8 cellular contexts compared by ENCODE assay signal in the genomic region with DNA sequence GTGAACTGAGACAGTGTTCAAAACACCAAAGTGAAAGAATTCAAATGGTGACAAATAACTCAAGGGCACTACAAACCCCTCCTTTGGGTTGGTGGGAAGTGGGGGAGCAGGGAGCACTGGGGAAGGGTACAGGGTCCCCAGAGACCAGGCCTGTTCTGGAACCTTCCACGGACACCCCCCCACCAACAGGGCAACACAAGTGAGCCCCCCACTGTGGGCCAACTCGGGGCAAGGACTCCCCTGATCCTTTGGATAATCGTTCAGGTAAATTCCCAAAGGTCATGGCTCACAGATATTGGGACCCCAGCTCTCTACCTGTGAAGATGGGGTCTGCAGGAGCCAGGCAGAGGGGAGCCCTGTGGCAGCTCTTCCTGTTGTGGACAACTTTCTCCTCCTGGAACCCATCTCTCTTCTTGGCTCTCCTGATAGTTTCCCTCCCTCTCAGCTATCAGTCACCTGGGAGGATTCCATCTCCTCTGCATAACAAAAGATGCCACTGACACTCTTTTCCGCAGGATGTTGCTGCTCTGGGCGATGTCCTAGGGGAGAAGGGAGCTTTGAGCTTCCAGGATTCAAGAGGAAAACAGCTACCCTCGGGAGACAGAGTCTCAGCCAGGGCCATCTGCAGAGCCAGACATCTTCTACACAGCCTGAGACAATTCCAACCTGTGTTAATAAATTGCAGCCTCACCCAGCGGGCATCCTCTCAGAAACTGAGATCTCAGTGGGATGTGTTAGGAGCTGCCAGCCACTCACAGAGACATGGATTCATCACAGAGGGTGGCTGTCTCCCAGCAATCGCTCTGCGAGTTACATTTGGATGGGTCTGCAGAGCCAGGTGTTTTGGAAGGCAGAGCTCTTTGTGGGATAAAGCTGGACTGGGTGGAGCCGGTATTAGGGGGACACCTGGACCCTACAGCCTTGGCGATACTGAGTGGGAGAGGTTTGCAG. TPM values are rescaled to one million over a fixed set of nuclear protein-coding genes. Genes with fewer than 3 reads are reported as not detected.
DNase-seq lines count a peak whose midpoint lies in the region; ATAC-seq and TF ChIP-seq lines count a peak whose summit lies in the region.

No MANE protein-coding gene starts in this region.

- H3K9ac ChIP-seq in smooth muscle cell (ENCODE audit: low read depth), result no peak overlapping the region

- H3K4me1 ChIP-seq in gastrocnemius medialis (peaks cover 36 to 53% of the 10 kb centered on the region in 2 donors), smooth muscle cell (ENCODE audit: low read depth) (peaks cover 4% of the 10 kb centered on the region)

- DNase-seq in NCI-H2227 (lab: John Stamatoyannopoulos, UW; ENCODE audit: unreplicated experiment) (peak; percentile 7), NCI-H2227 treated with DMSO at 0.1 percent for 48 hours (lab: John Stamatoyannopoulos, UW) (no peak), NCI-H2081 (lab: John Stamatoyannopoulos, UW) (peak; percentile 68 to 94), gastrocnemius medialis (no peak), smooth muscle cell (lab: John Stamatoyannopoulos, UW; ENCODE audit: unreplicated experiment) (no peak)
- DNase-seq in effector memory CD8-positive, alpha-beta T cell, result no peak

- peaks cover 76 to 87% of the 10 kb centered on the region in 2 donors for H3K4me1 Mint-ChIP-seq in effector memory CD8-positive, alpha-beta T cell (ENCODE audit: low read depth in 2 of 2)

- H3F3A ChIP-seq in smooth muscle cell (ENCODE audit: low read depth), result peaks cover 13% of the 10 kb centered on the region

- peak overlapping the region; percentile 98 for H3K27ac Mint-ChIP-seq in effector memory CD8-positive, alpha-beta T cell

- H3K27me3 ChIP-seq in gastrocnemius medialis, result no peaks in the 10 kb centered on the region
- H3K27me3 ChIP-seq in smooth muscle cell (ENCODE audit: low read depth), result no peaks in the 10 kb centered on the region

- no peak overlapping the region for H2AFZ ChIP-seq in smooth muscle cell (ENCODE audit: low read depth)

- H3K27me3 Mint-ChIP-seq in effector memory CD8-positive, alpha-beta T cell, result no peaks in the 10 kb centered on the region

- H3K4me3 ChIP-seq in gastrocnemius medialis (no peak overlapping the region), smooth muscle cell (no peak overlapping the region)

- in situ Hi-C loops in gastrocnemius medialis (cut with MboI; ENCODE audit: low sequenced_read_pairs in 4 of 4), result no loop called here

- H3K9me3 ChIP-seq in gastrocnemius medialis (no peaks in the 10 kb centered on the region), smooth muscle cell (replicated peaks; ENCODE audit: low read depth) (no peaks in the 10 kb centered on the region)

- peak overlapping the region; percentile 41 to 82 for H3K4me3 Mint-ChIP-seq in effector memory CD8-positive, alpha-beta T cell

- no peaks in the 10 kb centered on the region for H3K79me2 ChIP-seq in smooth muscle cell (ENCODE audit: low read depth)

- no peak overlapping the region for H3K4me2 ChIP-seq in smooth muscle cell

- TF ChIP-seq CTCF in gastrocnemius medialis (IDR thresholded peaks at IDR 0.05 in 4 of 5, conservative IDR thresholded peaks at IDR 0.05 in 1 of 5) (no peak), smooth muscle cell (IDR thresholded peaks at IDR 0.05; ENCODE audit: borderline replicate concordance, insufficient read depth, poor library complexity, severe bottlenecking) (no peak)

- 48% methylated on average over 11 of the region's 11 CpGs for WGBS in smooth muscle cell (ENCODE audit: low lambda C conversion rate)

- no peaks in the 10 kb centered on the region for H3K9me3 Mint-ChIP-seq in effector memory CD8-positive, alpha-beta T cell

- H3K36me3 Mint-ChIP-seq in effector memory CD8-positive, alpha-beta T cell (ENCODE audit: insufficient read depth), result peaks cover 90% of the 10 kb centered on the region

- H3K27ac ChIP-seq in gastrocnemius medialis (peak overlapping the region; percentile 17 to 100 (median 51)), smooth muscle cell (ENCODE audit: low read depth) (no peak overlapping the region)

- intact Hi-C loops in gastrocnemius medialis (cut with DNase I; ENCODE audit: low total_unique reads), result no loop called here

- H3K36me3 ChIP-seq in gastrocnemius medialis (no peaks in the 10 kb centered on the region), smooth muscle cell (ENCODE audit: low read depth) (no peaks in the 10 kb centered on the region)

- TF ChIP-seq POLR2A in gastrocnemius medialis (IDR thresholded peaks at IDR 0.05), result no peak

- no peak for ATAC-seq in effector memory CD8-positive, alpha-beta T cell (replicated peaks)
- ATAC-seq in gastrocnemius medialis, result no peak
- no peak for ATAC-seq in HG03108 (IDR thresholded peaks at IDR 0.05; ENCODE audit: unreplicated experiment)
- ATAC-seq in HG03342 (IDR thresholded peaks at IDR 0.05; ENCODE audit: unreplicated experiment), result no peak

- H4K20me1 ChIP-seq in smooth muscle cell (ENCODE audit: low read depth), result no peaks in the 10 kb centered on the region

RNA-seq across cellular contexts. Expression of gene MBP, which starts 35.4 kb away (rescaled TPM):
- total RNA-seq in gastrocnemius medialis (10 to 100 TPM; 28.6 to 55.0 (median 50.4) TPM), smooth muscle cell (4.5 and 5.1 TPM in 2 replicates)
- polyA plus RNA-seq in smooth muscle cell, result 1.4 and 6.3 TPM in 2 replicates

Comparison
In these comparisons a context has a peak if more than half of its experiments do, and no peak if none do; other contexts are left out.
1. DNase-seq: peak in NCI-H2227 (single experiment) and NCI-H2081 (2 of 2); none in NCI-H2227 treated with DMSO at 0.1 percent for 48 hours (single experiment), effector memory CD8-positive, alpha-beta T cell (0 of 3), gastrocnemius medialis (0 of 2) and smooth muscle cell (single experiment).